In the genomic region with DNA sequence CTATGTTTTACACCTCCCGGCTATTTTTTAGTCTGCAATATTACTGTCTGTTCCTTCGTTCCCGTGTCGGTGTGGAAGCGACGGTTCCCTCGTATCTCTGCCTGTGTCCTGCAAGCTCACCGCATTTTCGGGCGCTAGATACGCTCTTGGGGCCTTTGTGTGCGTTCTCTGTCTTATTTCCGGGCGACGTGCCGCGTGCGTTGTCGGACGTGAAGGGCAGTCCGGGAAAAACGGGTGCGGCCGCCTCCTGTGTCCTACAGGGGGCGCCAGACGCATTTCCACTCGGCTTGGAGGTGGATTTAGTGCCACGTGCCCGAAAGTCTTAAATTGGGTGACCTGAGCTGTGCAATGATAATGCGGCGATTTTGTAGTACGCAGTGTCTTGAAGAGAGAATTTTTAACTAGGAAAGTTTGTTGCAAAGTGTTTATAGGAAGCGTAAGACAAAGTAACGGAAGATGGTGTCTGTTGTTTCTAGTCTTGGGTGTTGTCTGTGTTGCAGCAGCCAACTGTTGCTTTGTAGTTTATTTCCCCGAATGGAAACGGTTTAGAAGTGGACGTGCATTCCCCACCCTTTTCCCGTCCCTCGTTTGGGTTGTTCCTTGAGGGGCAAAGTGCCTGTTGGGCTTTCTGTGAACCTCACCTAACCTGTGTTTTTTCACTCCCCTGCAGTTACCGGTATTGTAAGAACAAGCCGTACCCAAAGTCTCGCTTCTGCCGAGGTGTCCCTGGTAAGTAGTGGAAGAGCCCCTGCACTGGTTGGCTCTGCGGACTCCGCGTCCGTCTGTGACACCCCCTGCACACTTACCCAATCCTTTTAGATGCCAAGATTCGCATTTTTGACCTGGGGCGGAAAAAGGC, we compare ENCODE assay signal across 8 cellular contexts. TPM values are rescaled to one million over a fixed set of nuclear protein-coding genes. Genes with fewer than 3 reads are reported as not detected.
DNase-seq lines count a peak whose midpoint lies in the region; ATAC-seq and TF ChIP-seq lines count a peak whose summit lies in the region.

No MANE protein-coding gene starts in this region.

- H3K4me1 Mint-ChIP-seq in activated CD4-positive, alpha-beta T cell treated with anti-CD3 and anti-CD28 coated beads for 36 hours: no peaks in the 10 kb centered on the region
- H3K4me1 Mint-ChIP-seq in chondrocyte (ENCODE audit: low read depth): peaks cover 11% of the 10 kb centered on the region

- TF ChIP-seq CTCF in chondrocyte (IDR thresholded peaks at IDR 0.05): peak; percentile 83

- DNase-seq in DMS153 (lab: John Stamatoyannopoulos, UW) (peak; percentile 80), NCI-H2227 treated with DMSO at 0.1 percent for 48 hours (lab: John Stamatoyannopoulos, UW) (peak; percentile 65), chondrocyte (ENCODE audit: low spot score) (no peak), kidney tubule cell (ENCODE audit: low spot score) (peak; percentile 79), NCI-H1048 (lab: John Stamatoyannopoulos, UW) (no peak)
- peak; percentile 90 for DNase-seq in activated CD4-positive, alpha-beta T cell treated with anti-CD3 and anti-CD28 coated beads for 36 hours
- DNase-seq in stimulated activated CD4-positive, alpha-beta T cell treated with anti-CD3 and anti-CD28 coated beads, Interleukin-15, amount 100 ng/mL, for 24 hours: peak; percentile 81

- CTCF ChIA-PET in activated CD4-positive, alpha-beta T cell treated with anti-CD3 and anti-CD28 coated beads for 36 hours (lab: Charles Lee): interaction anchor here (1.9 kb wide), 1 partner anchor 12 kb away, joined by 9 read pairs; a partner anchor contains a TSS

- peaks cover 35% of the 10 kb centered on the region for H3K36me3 Mint-ChIP-seq in activated CD4-positive, alpha-beta T cell treated with anti-CD3 and anti-CD28 coated beads for 36 hours (ENCODE audit: low read depth)
- H3K36me3 Mint-ChIP-seq in chondrocyte (ENCODE audit: low read depth): peaks cover 20% of the 10 kb centered on the region

- POLR2A ChIA-PET in activated CD4-positive, alpha-beta T cell treated with anti-CD3 and anti-CD28 coated beads for 36 hours (lab: Charles Lee): interaction anchor here (1.6 to 1.7 kb wide), 2 partner anchors 13 to 28 kb away, joined by 3 to 7 read pairs; no protein-coding TSS in a partner anchor

- peak overlapping the region; percentile 100 for H3K27ac Mint-ChIP-seq in activated CD4-positive, alpha-beta T cell treated with anti-CD3 and anti-CD28 coated beads for 36 hours
- peak overlapping the region; percentile 99 for H3K27ac Mint-ChIP-seq in chondrocyte (ENCODE audit: unreplicated experiment)

- no peaks in the 10 kb centered on the region for H3K27me3 Mint-ChIP-seq in activated CD4-positive, alpha-beta T cell treated with anti-CD3 and anti-CD28 coated beads for 36 hours
- H3K27me3 Mint-ChIP-seq in chondrocyte (ENCODE audit: low read depth): no peaks in the 10 kb centered on the region

- H3K4me3 Mint-ChIP-seq in activated CD4-positive, alpha-beta T cell treated with anti-CD3 and anti-CD28 coated beads for 36 hours: peak overlapping the region; percentile 99
- H3K4me3 Mint-ChIP-seq in chondrocyte (ENCODE audit: unreplicated experiment): peak overlapping the region; percentile 96

- ATAC-seq in HG02798 (IDR thresholded peaks at IDR 0.05; ENCODE audit: poor library complexity, unreplicated experiment): peak; percentile 31
- peak; percentile 35 for ATAC-seq in activated CD4-positive, alpha-beta T cell treated with anti-CD3 and anti-CD28 coated beads for 36 hours

- H3K9me3 Mint-ChIP-seq in activated CD4-positive, alpha-beta T cell treated with anti-CD3 and anti-CD28 coated beads for 36 hours (ENCODE audit: low read depth): no peaks in the 10 kb centered on the region
- no peaks in the 10 kb centered on the region for H3K9me3 Mint-ChIP-seq in chondrocyte (ENCODE audit: low read depth)

- intact Hi-C loops in activated CD4-positive, alpha-beta T cell treated with anti-CD3 and anti-CD28 coated beads for 36 hours (cut with DNase I, micrococcal nuclease): loop anchor here in 1 of 2 experiments (1.0 to 2.0 kb wide), 12 partner anchors 12 to 675 kb away; a partner anchor contains a TSS

RNA-seq across cellular contexts. Expression of a gene that starts 0.7 kb away (rescaled TPM):
- total RNA-seq in activated CD4-positive, alpha-beta T cell treated with anti-CD3 and anti-CD28 coated beads for 36 hours: 1,000 to 10,000 TPM; 1,286 to 2,705 TPM
- total RNA-seq in chondrocyte: 1,847 to 2,160 TPM (median 2,120 TPM) in 3 replicates

RNA-seq across cellular contexts. Expression of a gene that starts 10.2 kb away (rescaled TPM):
- total RNA-seq in activated CD4-positive, alpha-beta T cell treated with anti-CD3 and anti-CD28 coated beads for 36 hours: 10 to 100 TPM; 12.6 to 13.4 TPM
- 39.4 to 44.5 TPM (median 40.8 TPM) in 3 replicates for total RNA-seq in chondrocyte

RNA-seq across cellular contexts. Expression of a gene that starts 12.4 kb away (rescaled TPM):
- total RNA-seq in activated CD4-positive, alpha-beta T cell treated with anti-CD3 and anti-CD28 coated beads for 36 hours: 10 to 100 TPM; 43.8 to 49.0 TPM
- 33.4 to 39.1 TPM (median 38.7 TPM) in 3 replicates for total RNA-seq in chondrocyte

RNA-seq across cellular contexts. Expression of a gene that starts 19.8 kb away (rescaled TPM):
- total RNA-seq in activated CD4-positive, alpha-beta T cell treated with anti-CD3 and anti-CD28 coated beads for 36 hours: 10 to 100 TPM; 75.9 to 89.4 TPM
- 66.3 to 81.7 TPM (median 81.1 TPM) in 3 replicates for total RNA-seq in chondrocyte

RNA-seq across cellular contexts. Expression of a gene that starts 24.5 kb away (rescaled TPM):
- 1,000 to 10,000 TPM in 1 of 2 experiments, 100 to 1,000 TPM in 1; 891 to 1,083 TPM for total RNA-seq in activated CD4-positive, alpha-beta T cell treated with anti-CD3 and anti-CD28 coated beads for 36 hours
- total RNA-seq in chondrocyte: 1,923 to 4,327 TPM (median 4,325 TPM) in 3 replicates

Comparison
In these comparisons a context has a peak if more than half of its experiments do, and no peak if none do; other contexts are left out.
1. DNase-seq: peak in DMS153 (single experiment), NCI-H2227 treated with DMSO at 0.1 percent for 48 hours (single experiment), activated CD4-positive, alpha-beta T cell treated with anti-CD3 and anti-CD28 coated beads for 36 hours (single experiment), kidney tubule cell (single experiment) and stimulated activated CD4-positive, alpha-beta T cell treated with anti-CD3 and anti-CD28 coated beads, Interleukin-15, amount 100 ng/mL, for 24 hours (single experiment); none in chondrocyte (single experiment) and NCI-H1048 (single experiment).